10 cellular contexts compared by ENCODE assay signal in the genomic region with DNA sequence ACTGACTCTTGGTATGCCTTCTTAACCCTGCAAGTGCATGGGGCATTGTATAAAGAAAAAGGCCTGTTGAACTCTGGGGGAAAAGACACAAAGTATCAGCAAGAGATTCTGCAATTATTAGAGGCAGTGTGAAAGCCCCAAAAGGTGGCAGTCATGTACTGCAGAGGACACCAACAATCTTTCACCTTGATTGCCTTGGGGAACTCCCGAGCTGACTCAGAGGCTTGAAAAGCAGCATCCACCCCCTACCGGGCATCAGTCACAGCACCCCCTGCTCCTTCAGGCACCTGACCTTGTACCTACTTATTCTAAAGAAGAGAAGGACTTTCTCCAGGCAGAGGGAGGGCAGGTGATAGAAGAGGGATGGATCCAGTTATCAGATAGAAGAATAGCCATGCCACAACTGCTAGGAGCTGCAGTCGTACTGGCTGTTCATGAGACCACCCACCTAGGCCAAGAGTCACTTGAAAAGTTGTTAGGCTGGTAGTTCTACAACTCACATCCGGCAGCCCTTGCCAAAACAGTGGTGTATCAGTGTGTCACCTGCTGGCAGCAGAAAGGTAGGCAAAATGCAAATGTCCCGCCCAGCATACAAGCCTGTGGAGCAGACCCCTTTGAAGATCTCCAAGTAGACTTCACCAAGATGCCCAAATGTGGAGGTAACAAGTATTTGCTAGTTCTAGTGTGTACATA.
A peak's percentile ranks its signal among the peaks of the same experiment; 100 is the strongest.
DNase-seq lines count a peak whose midpoint lies in the region; ATAC-seq and TF ChIP-seq lines count a peak whose summit lies in the region.
"Had no signal": no experiment of that assay in that cellular context is flagged by ENCODE, and none has a peak within 500 bp of the region (broad histone marks: within the 10 kb centered on the region; RNA-seq: fewer than 3 reads in every experiment).

No MANE protein-coding gene starts in this region.

- no peak for TF ChIP-seq CTCF in vagina (IDR thresholded peaks at IDR 0.05)

- intact Hi-C loops in activated naive CD4-positive, alpha-beta T cell treated with anti-CD3 and anti-CD28 coated beads for 36 hours (cut with micrococcal nuclease): loop anchor here (5.0 kb wide), 1 partner anchor 219 kb away; no protein-coding TSS in a partner anchor
- intact Hi-C loops in vagina (cut with DNase I): no loop called here

- no peaks in the 10 kb centered on the region for H3K9me3 ChIP-seq in vagina

- no peak overlapping the region for H3K27ac Mint-ChIP-seq in activated naive CD4-positive, alpha-beta T cell treated with anti-CD3 and anti-CD28 coated beads for 36 hours
- H3K27ac Mint-ChIP-seq in stimulated activated naive CD8-positive, alpha-beta T cell treated with anti-CD3 and anti-CD28 coated beads, Interleukin-15, amount 100 ng/mL, for 72 hours: no peak overlapping the region

- peaks cover 2% of the 10 kb centered on the region for H3K9me3 Mint-ChIP-seq in activated naive CD4-positive, alpha-beta T cell treated with anti-CD3 and anti-CD28 coated beads for 36 hours
- peaks cover 3 to 9% of the 10 kb centered on the region in 2 donors for H3K9me3 Mint-ChIP-seq in stimulated activated naive CD8-positive, alpha-beta T cell treated with anti-CD3 and anti-CD28 coated beads, Interleukin-15, amount 100 ng/mL, for 72 hours

- H3K27ac ChIP-seq in vagina: no peak overlapping the region
- H3K27ac ChIP-seq: RWPE1 had no signal

- CTCF ChIA-PET in activated naive CD4-positive, alpha-beta T cell treated with anti-CD3 and anti-CD28 coated beads for 36 hours (lab: Charles Lee): interaction anchor here (1.4 kb wide), 1 partner anchor 12 kb away, joined by 5 read pairs; no protein-coding TSS in a partner anchor

- peak; percentile 59 for ATAC-seq in HG02943 (IDR thresholded peaks at IDR 0.05; ENCODE audit: low read depth, unreplicated experiment)
- ATAC-seq in stimulated activated naive CD8-positive, alpha-beta T cell treated with anti-CD3 and anti-CD28 coated beads, Interleukin-15, amount 100 ng/mL, for 72 hours: peak; percentile 57

- no peak overlapping the region for H3K4me3 Mint-ChIP-seq in activated naive CD4-positive, alpha-beta T cell treated with anti-CD3 and anti-CD28 coated beads for 36 hours
- H3K4me3 Mint-ChIP-seq in stimulated activated naive CD8-positive, alpha-beta T cell treated with anti-CD3 and anti-CD28 coated beads, Interleukin-15, amount 100 ng/mL, for 72 hours: no peak overlapping the region

- no peak overlapping the region for H3K4me3 ChIP-seq in vagina
- H3K4me3 ChIP-seq: lung had no signal

- no peaks in the 10 kb centered on the region for H3K27me3 ChIP-seq in vagina

- no peaks in the 10 kb centered on the region for H3K36me3 Mint-ChIP-seq in activated naive CD4-positive, alpha-beta T cell treated with anti-CD3 and anti-CD28 coated beads for 36 hours (ENCODE audit: low read depth)

- no peaks in the 10 kb centered on the region for H3K27me3 Mint-ChIP-seq in activated naive CD4-positive, alpha-beta T cell treated with anti-CD3 and anti-CD28 coated beads for 36 hours (ENCODE audit: low read depth)
- no peaks in the 10 kb centered on the region for H3K27me3 Mint-ChIP-seq in stimulated activated naive CD8-positive, alpha-beta T cell treated with anti-CD3 and anti-CD28 coated beads, Interleukin-15, amount 100 ng/mL, for 72 hours

- H3K36me3 ChIP-seq in vagina: no peaks in the 10 kb centered on the region

- peak; percentile 30 for DNase-seq in activated naive CD4-positive, alpha-beta T cell treated with anti-CD3 and anti-CD28 coated beads for 36 hours
- no peak for DNase-seq in activated naive CD4-positive, alpha-beta T cell treated with anti-CD3 and anti-CD28 coated beads, Interleukin-2, amount 50 U/mL, for 16 hours
- peak; percentile 26 for DNase-seq in RPMI8226
- DNase-seq in stimulated activated naive CD8-positive, alpha-beta T cell treated with anti-CD3 and anti-CD28 coated beads, Interleukin-15, amount 100 ng/mL, for 72 hours: peak in 1 of 2 donors; percentile 4
- no peak for DNase-seq in activated gamma-delta T cell (lab: John Stamatoyannopoulos, UW)
- DNase-seq in stimulated activated naive CD4-positive, alpha-beta T cell treated with Interleukin-2 at 50 U/mL for 16 hours (lab: John Stamatoyannopoulos, UW): no peak
- DNase-seq in vagina (ENCODE audit: extremely low spot score in 2 of 2): no peak

- H3K4me1 ChIP-seq in vagina: no peaks in the 10 kb centered on the region

- no peak for TF ChIP-seq POLR2A in vagina (IDR thresholded peaks at IDR 0.05)

- no peaks in the 10 kb centered on the region for H3K4me1 Mint-ChIP-seq in activated naive CD4-positive, alpha-beta T cell treated with anti-CD3 and anti-CD28 coated beads for 36 hours (ENCODE audit: low read depth)
- no peaks in the 10 kb centered on the region for H3K4me1 Mint-ChIP-seq in stimulated activated naive CD8-positive, alpha-beta T cell treated with anti-CD3 and anti-CD28 coated beads, Interleukin-15, amount 100 ng/mL, for 72 hours

Comparison
In these comparisons a context has a peak if more than half of its experiments do, and no peak if none do; other contexts are left out.
1. DNase-seq: peak in activated naive CD4-positive, alpha-beta T cell treated with anti-CD3 and anti-CD28 coated beads for 36 hours (single experiment) and RPMI8226 (single experiment); none in activated naive CD4-positive, alpha-beta T cell treated with anti-CD3 and anti-CD28 coated beads, Interleukin-2, amount 50 U/mL, for 16 hours (single experiment), activated gamma-delta T cell (single experiment), stimulated activated naive CD4-positive, alpha-beta T cell treated with Interleukin-2 at 50 U/mL for 16 hours (single experiment) and vagina (0 of 2).